ENCODE assay signal across 9 cellular contexts in genomic region chr10:3091346-3091787, GRCh38. TPM values are rescaled to one million over a fixed set of nuclear protein-coding genes. Genes with fewer than 3 reads are reported as not detected.
DNase-seq lines count a peak whose midpoint lies in the region; ATAC-seq, FAIRE-seq and TF ChIP-seq lines count a peak whose summit lies in the region.
"Had no signal": no experiment of that assay in that cellular context is flagged by ENCODE, and none has a peak within 500 bp of the region (broad histone marks: within the 10 kb centered on the region; RNA-seq: fewer than 3 reads in every experiment).

No MANE protein-coding gene starts in this region.

- H3K4me1 ChIP-seq in left ventricle myocardium inferior (peaks cover 56% of the 10 kb centered on the region), heart right ventricle (peaks cover 4 to 59% (median 48%) of the 10 kb centered on the region in 9 donors), upper lobe of right lung (peaks cover 33% of the 10 kb centered on the region)

- FAIRE-seq in urothelium cell line (lab: Jason Lieb, UNC) = no peak

- H3K9me3 ChIP-seq in left ventricle myocardium inferior (replicated peaks) (no peaks in the 10 kb centered on the region), heart right ventricle (no peaks in the 10 kb centered on the region), upper lobe of right lung (no peaks in the 10 kb centered on the region)

- H3K9me3 Mint-ChIP-seq in activated naive CD4-positive, alpha-beta T cell treated with anti-CD3 and anti-CD28 coated beads, Interleukin-2, amount 50 U/mL, for 72 hours = no peaks in the 10 kb centered on the region

- H3K27ac ChIP-seq in left ventricle myocardium inferior (replicated peaks) (peak overlapping the region; percentile 59), heart right ventricle (peak overlapping the region in 5 of 10 donors; percentile 13 to 69 (median 43)), upper lobe of right lung (peak overlapping the region; percentile 76)

- H3K27me3 ChIP-seq in left ventricle myocardium inferior (ENCODE audit: low read depth) (no peaks in the 10 kb centered on the region), heart right ventricle (no peaks in the 10 kb centered on the region), upper lobe of right lung (no peaks in the 10 kb centered on the region)

- no peaks in the 10 kb centered on the region for H3K36me3 ChIP-seq in left ventricle myocardium inferior
- H3K36me3 ChIP-seq in heart right ventricle = peaks cover 0 to 10% (median 0%) of the 10 kb centered on the region in 9 donors
- H3K36me3 ChIP-seq in upper lobe of right lung = no peaks in the 10 kb centered on the region

- ATAC-seq in heart right ventricle (no peak), upper lobe of right lung (peak; percentile 85), HG02798 (IDR thresholded peaks at IDR 0.05; ENCODE audit: poor library complexity, unreplicated experiment) (no peak), GM18909 (IDR thresholded peaks at IDR 0.05; ENCODE audit: poor library complexity, unreplicated experiment) (no peak)
- ATAC-seq in activated naive CD4-positive, alpha-beta T cell treated with anti-CD3 and anti-CD28 coated beads, Interleukin-2, amount 50 U/mL, for 72 hours = peak; percentile 44 to 49

- no peak for TF ChIP-seq CTCF in left ventricle myocardium inferior (IDR thresholded peaks at IDR 0.05; ENCODE audit: borderline replicate concordance)
- TF ChIP-seq CTCF in heart right ventricle (IDR thresholded peaks at IDR 0.05) = no peak
- TF ChIP-seq CTCF in upper lobe of right lung (IDR thresholded peaks at IDR 0.05) = no peak

- peak overlapping the region; percentile 63 to 67 for H3K27ac Mint-ChIP-seq in activated naive CD4-positive, alpha-beta T cell treated with anti-CD3 and anti-CD28 coated beads, Interleukin-2, amount 50 U/mL, for 72 hours

- DNase-seq in left ventricle myocardium inferior (no peak), heart right ventricle (no peak), iris pigment epithelial cell (ENCODE audit: low read depth) (peak; percentile 99), upper lobe of right lung (peak; percentile 81), urothelium cell line (ENCODE audit: low spot score) (no peak)
- peak in 1 of 2 donors; percentile 36 for DNase-seq in activated naive CD4-positive, alpha-beta T cell treated with anti-CD3 and anti-CD28 coated beads, Interleukin-2, amount 50 U/mL, for 72 hours (ENCODE audit: low spot score in 2 of 2)
- DNase-seq: DND-41 had no signal

- no peak overlapping the region for H3K4me3 ChIP-seq in left ventricle myocardium inferior
- H3K4me3 ChIP-seq in heart right ventricle = no peak overlapping the region
- H3K4me3 ChIP-seq in upper lobe of right lung = no peak overlapping the region

- peaks cover 24 to 42% of the 10 kb centered on the region in 2 donors for H3K36me3 Mint-ChIP-seq in activated naive CD4-positive, alpha-beta T cell treated with anti-CD3 and anti-CD28 coated beads, Interleukin-2, amount 50 U/mL, for 72 hours

- 55 to 63% methylated on average over 12 of the region's 12 CpGs for whole genome bisulfite sequencing in heart right ventricle, 2 donors

- intact Hi-C loops in left ventricle myocardium inferior (cut with micrococcal nuclease) (no loop called here), heart right ventricle (cut with DNase I) (no loop called here), upper lobe of right lung (cut with DNase I) (no loop called here)

RNA-seq across cellular contexts. Expression of gene PFKP, which starts 24.0 kb away (rescaled TPM):
- total RNA-seq in left ventricle myocardium inferior = 206 TPM
- 100 to 1,000 TPM; 138 to 316 (median 220) TPM for total RNA-seq in heart right ventricle
- polyA plus RNA-seq in heart right ventricle = 100 to 1,000 TPM in 1 of 2 donors, 10 to 100 TPM in 1; 68.3 to 230 TPM
- total RNA-seq in activated naive CD4-positive, alpha-beta T cell treated with anti-CD3 and anti-CD28 coated beads, Interleukin-2, amount 50 U/mL, for 72 hours = 100 to 1,000 TPM in 1 of 2 donors, 10 to 100 TPM in 1; 63.7 to 258 TPM
- 29.3 TPM for total RNA-seq in upper lobe of right lung

Comparison
In these comparisons a context has a peak if more than half of its experiments do, and no peak if none do; other contexts are left out.
1. DNase-seq: peak in iris pigment epithelial cell (single experiment) and upper lobe of right lung (single experiment); none in left ventricle myocardium inferior (single experiment), heart right ventricle (0 of 2) and urothelium cell line (single experiment).
2. ATAC-seq: peak in activated naive CD4-positive, alpha-beta T cell treated with anti-CD3 and anti-CD28 coated beads, Interleukin-2, amount 50 U/mL, for 72 hours (2 of 2) and upper lobe of right lung (single experiment); none in heart right ventricle (0 of 8), HG02798 (single experiment) and GM18909 (single experiment).